Comparison of ENCODE assay signal across 21 cellular contexts in the genomic region with DNA sequence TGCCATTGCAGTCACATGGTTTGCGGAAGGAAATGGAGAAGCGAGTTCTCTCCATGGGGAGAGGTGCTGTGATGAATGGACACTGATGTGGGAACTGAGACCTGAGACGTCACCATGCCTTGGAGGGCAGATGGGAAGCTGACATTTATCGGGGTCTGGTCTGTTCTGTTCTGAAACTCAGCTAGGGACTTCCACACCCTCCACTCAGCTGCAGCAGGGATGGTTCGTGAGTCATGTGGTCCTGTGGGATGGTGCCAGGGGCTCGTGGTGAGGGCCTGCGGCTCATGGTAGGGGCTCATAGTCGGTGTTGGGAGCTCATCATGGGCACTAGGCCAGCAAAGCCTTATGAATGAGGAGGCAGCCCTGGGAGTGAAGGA. TPM values are rescaled to one million over a fixed set of nuclear protein-coding genes. Genes with fewer than 3 reads are reported as not detected.
A peak's percentile ranks its signal among the peaks of the same experiment; 100 is the strongest.
DNase-seq lines count a peak whose midpoint lies in the region; ATAC-seq and TF ChIP-seq lines count a peak whose summit lies in the region.
"Had no signal": no experiment of that assay in that cellular context is flagged by ENCODE, and none has a peak within 500 bp of the region (broad histone marks: within the 10 kb centered on the region; RNA-seq: fewer than 3 reads in every experiment).

No MANE protein-coding gene starts in this region.

- H3K4me1 ChIP-seq in left ventricle myocardium inferior (peaks cover 95% of the 10 kb centered on the region), upper lobe of right lung (peaks cover 10% of the 10 kb centered on the region), GM23248 (ENCODE audit: insufficient read depth) (peaks cover 10% of the 10 kb centered on the region; the same call in 1 of the 2 replicates)
- H3K4me1 ChIP-seq: A549, colonic mucosa had no signal

- H3K9me3 ChIP-seq in left ventricle myocardium inferior (replicated peaks) (no peaks in the 10 kb centered on the region), upper lobe of right lung (no peaks in the 10 kb centered on the region), GM23248 (ENCODE audit: low read depth) (no peaks in the 10 kb centered on the region)
- H3K9me3 ChIP-seq: A549, colonic mucosa had no signal

- WGBS in GM23248 (ENCODE audit: low coverage in 1 of 2, low lambda C conversion rate in 2 of 2, missing lambda C conversion rate in 2 of 2), 2 experiments = 65 to 71% methylated on average over 8 of the region's 8 CpGs

- ATAC-seq in Right ventricle myocardium superior (ENCODE audit: poor library complexity) (no peak), upper lobe of right lung (peak; percentile 20)
- ATAC-seq: A549 had no signal

- no peak overlapping the region for H3K4me2 ChIP-seq in GM23248 (ENCODE audit: unreplicated experiment)
- H3K4me2 ChIP-seq: A549, KMS-11, neural progenitor cell had no signal

- DNase-seq in left ventricle myocardium inferior (no peak), Right ventricle myocardium superior (no peak), astrocyte of the spinal cord (ENCODE audit: low read depth, low spot score) (peak; percentile 36), iris pigment epithelial cell (ENCODE audit: low read depth) (peak; percentile 14), upper lobe of right lung (no peak), NCI-H2107 treated with DMSO at 0.1 percent for 48 hours (lab: John Stamatoyannopoulos, UW; ENCODE audit: unreplicated experiment) (no peak), NCI-H2029 treated with DMSO at 0.1 percent for 48 hours (lab: John Stamatoyannopoulos, UW) (no peak), GM23248 (no peak)
- DNase-seq: activated B cell treated with CpG ODN at 0.5 μM for 24 hours; activated CD4-positive, alpha-beta memory T cell treated with anti-CD3 and anti-CD28 coated beads, Interleukin-2, amount 10 ng/mL, durations not matched to agents 7 days and 5 days; activated naive CD4-positive, alpha-beta T cell; activated T-cell treated with anti-CD3 and anti-CD28 coated beads, Interleukin-2, amount 50 U/mL, for 1 hour; colonic mucosa; NCI-H1092 treated with DMSO at 0.1 percent for 48 hours; NCI-H526 treated with DMSO at 0.1 percent for 48 hours; SIG-M5; stimulated activated CD4-positive, alpha-beta T cell treated with anti-CD3 and anti-CD28 coated beads, Interleukin-12 subunit alpha, Interleukin-12 subunit beta, amount 100 ng/mL, for 4 hours; stimulated activated CD8-positive, alpha-beta memory T cell treated with anti-CD3 and anti-CD28 coated beads, Interleukin-4, amount 100 ng/mL, for 48 hours had no signal

- intact Hi-C loops in left ventricle myocardium inferior (cut with micrococcal nuclease) = no loop called here
- intact Hi-C loops in Right ventricle myocardium superior (cut with DNase I) = no loop called here
- intact Hi-C loops in upper lobe of right lung (cut with DNase I) = no loop called here

- H3K9me2 ChIP-seq in GM23248 (ENCODE audit: insufficient read depth) = no peaks in the 10 kb centered on the region

- in situ Hi-C loops in astrocyte of the spinal cord (cut with HindIII; ENCODE audit: low sequenced_read_pairs) = no loop called here
- in situ Hi-C loops in GM23248 (cut with MboI) = no loop called here

- TF ChIP-seq CTCF in left ventricle myocardium inferior (IDR thresholded peaks at IDR 0.05; ENCODE audit: borderline replicate concordance) = no peak
- TF ChIP-seq CTCF in astrocyte of the spinal cord (IDR thresholded peaks at IDR 0.05; ENCODE audit: low read depth, low read length) = no peak
- TF ChIP-seq CTCF in upper lobe of right lung (IDR thresholded peaks at IDR 0.05) = no peak

- H3K36me3 ChIP-seq in left ventricle myocardium inferior = no peaks in the 10 kb centered on the region
- H3K36me3 ChIP-seq in upper lobe of right lung = no peaks in the 10 kb centered on the region
- no peaks in the 10 kb centered on the region for H3K36me3 ChIP-seq in GM23248 (ENCODE audit: low read depth)
- H3K36me3 ChIP-seq: colonic mucosa, neural progenitor cell had no signal

- peaks cover 82% of the 10 kb centered on the region for H3K79me2 ChIP-seq in GM23248 (ENCODE audit: insufficient read depth)

- H3K4me3 ChIP-seq in left ventricle myocardium inferior (no peak overlapping the region), astrocyte of the spinal cord (ENCODE audit: low read depth, low read length) (no peak overlapping the region), upper lobe of right lung (no peak overlapping the region), GM23248 (no peak overlapping the region)
- H3K4me3 ChIP-seq: A549, colonic mucosa, neural progenitor cell had no signal

- no peak overlapping the region for H3K9ac ChIP-seq in GM23248
- H3K9ac ChIP-seq: KMS-11, neural progenitor cell had no signal

- H3K27me3 ChIP-seq in left ventricle myocardium inferior (ENCODE audit: low read depth) (no peaks in the 10 kb centered on the region), upper lobe of right lung (no peaks in the 10 kb centered on the region), GM23248 (replicated peaks; ENCODE audit: insufficient read depth) (no peaks in the 10 kb centered on the region)
- H3K27me3 ChIP-seq: colonic mucosa had no signal

- H3K27ac ChIP-seq in left ventricle myocardium inferior (replicated peaks) (peak overlapping the region; percentile 91), upper lobe of right lung (no peak overlapping the region), GM23248 (no peak overlapping the region)
- H3K27ac ChIP-seq: A549, colonic mucosa, KMS-11, neural progenitor cell had no signal

- no peak overlapping the region for H2AFZ ChIP-seq in GM23248
- H2AFZ ChIP-seq: neural progenitor cell had no signal

- H4K20me1 ChIP-seq in GM23248 (ENCODE audit: insufficient read depth) = no peaks in the 10 kb centered on the region; the same call in 1 of the 2 replicates

- H3F3A ChIP-seq in GM23248 (ENCODE audit: insufficient read depth) = peaks cover 6% of the 10 kb centered on the region

RNA-seq across cellular contexts. Expression of a gene that starts 6.1 kb away (rescaled TPM):
- total RNA-seq in left ventricle myocardium inferior (36.7 TPM), Right ventricle myocardium superior (27.5 TPM), upper lobe of right lung (26.5 TPM)
- total RNA-seq in GM23248 (2014; rRNA removed; shearing (Covaris generic)) = 20.0 and 26.0 TPM in 2 replicates
- 30.0 and 30.6 TPM in 2 replicates for polyA plus RNA-seq in GM23248 (2016; fragmentation: Nextera tagmentation; extraction: Ambion mirVana)

Comparison
In these comparisons a context has a peak if more than half of its experiments do, and no peak if none do; other contexts are left out.
1. DNase-seq: peak in astrocyte of the spinal cord (single experiment) and iris pigment epithelial cell (single experiment); none in left ventricle myocardium inferior (single experiment), Right ventricle myocardium superior (single experiment), upper lobe of right lung (single experiment), NCI-H2107 treated with DMSO at 0.1 percent for 48 hours (single experiment), NCI-H2029 treated with DMSO at 0.1 percent for 48 hours (single experiment) and GM23248 (single experiment).